Comparison of ENCODE assay signal across 10 cellular contexts in genomic region chr18:8661754-8662573, GRCh38. TPM values are rescaled to one million over a fixed set of nuclear protein-coding genes. Genes with fewer than 3 reads are reported as not detected.
DNase-seq lines count a peak whose midpoint lies in the region; ATAC-seq lines count a peak whose summit lies in the region.
"Had no signal": no experiment of that assay in that cellular context is flagged by ENCODE, and none has a peak within 500 bp of the region (broad histone marks: within the 10 kb centered on the region; RNA-seq: fewer than 3 reads in every experiment).

No MANE protein-coding gene starts in this region.

- H3K27ac ChIP-seq in ACC112 (ENCODE audit: low read depth, low read length), result no peak overlapping the region

- no peak for ATAC-seq in HG03354 (IDR thresholded peaks at IDR 0.05; ENCODE audit: poor library complexity, severe bottlenecking, unreplicated experiment)
- ATAC-seq in GM18520 (IDR thresholded peaks at IDR 0.05; ENCODE audit: unreplicated experiment), result no peak
- no peak for ATAC-seq in HG03432 (IDR thresholded peaks at IDR 0.05; ENCODE audit: unreplicated experiment)

- H3K27me3 ChIP-seq in ACC112 (ENCODE audit: insufficient read depth, low read length), result no peaks in the 10 kb centered on the region
- H3K27me3 ChIP-seq in iPS-15b (ENCODE audit: control insufficient read depth, insufficient read depth, low read length), result no peaks in the 10 kb centered on the region
- H3K27me3 ChIP-seq: dorsolateral prefrontal cortex had no signal

- CTCF ChIA-PET in activated CD4-positive, alpha-beta T cell treated with anti-CD3 and anti-CD28 coated beads, Interleukin-2, amount 10 ng/mL, durations not matched to agents 7 days and 5 days (lab: Charles Lee), result interaction anchor here (0.6 to 1.0 kb wide), 2 partner anchors 9 to 31 kb away, joined by 3 read pairs; no protein-coding TSS in a partner anchor

- POLR2A ChIA-PET in activated CD4-positive, alpha-beta T cell treated with anti-CD3 and anti-CD28 coated beads, Interleukin-2, amount 10 ng/mL, durations not matched to agents 7 days and 5 days (lab: Charles Lee), result no interaction called here

- H3K9ac ChIP-seq in iPS-15b (ENCODE audit: low read depth, low read length), result no peak overlapping the region

- H3K4me3 Mint-ChIP-seq in activated CD4-positive, alpha-beta T cell treated with anti-CD3 and anti-CD28 coated beads, Interleukin-2, amount 10 ng/mL, durations not matched to agents 7 days and 5 days, result no peak overlapping the region
- H3K4me3 Mint-ChIP-seq: T-helper 1 cell treated with Interleukin-12 subunit alpha and Interleukin-12 subunit beta and Interleukin-4 antibody, amounts not matched to agents 30 μg/mL and 1 μg/mL, for 36 hours had no signal

- H3K4me3 ChIP-seq in ACC112 (ENCODE audit: low read depth, low read length), result no peak overlapping the region
- H3K4me3 ChIP-seq in iPS-15b (ENCODE audit: low read depth, low read length), result peak overlapping the region; percentile 28

- H3K36me3 ChIP-seq in ACC112 (ENCODE audit: insufficient read depth, low read length) (no peaks in the 10 kb centered on the region), iPS-15b (ENCODE audit: control insufficient read depth, insufficient read depth, low read length) (no peaks in the 10 kb centered on the region)

- H3K9me3 ChIP-seq in iPS-15b (ENCODE audit: control insufficient read depth, insufficient read depth, low read length), result no peaks in the 10 kb centered on the region

- H3K27me3 Mint-ChIP-seq in activated CD4-positive, alpha-beta T cell treated with anti-CD3 and anti-CD28 coated beads, Interleukin-2, amount 10 ng/mL, durations not matched to agents 7 days and 5 days, result peaks cover 1% of the 10 kb centered on the region

- DNase-seq in NAMALWA (ENCODE audit: low spot score) (peak; percentile 15), RPMI7951 (ENCODE audit: low read depth) (peak; percentile 42)
- DNase-seq in activated CD4-positive, alpha-beta T cell treated with anti-CD3 and anti-CD28 coated beads, Interleukin-2, amount 10 ng/mL, durations not matched to agents 7 days and 5 days, result no peak

- peaks cover 2% of the 10 kb centered on the region for H3K4me1 Mint-ChIP-seq in activated CD4-positive, alpha-beta T cell treated with anti-CD3 and anti-CD28 coated beads, Interleukin-2, amount 10 ng/mL, durations not matched to agents 7 days and 5 days

- H3K9me3 Mint-ChIP-seq in activated CD4-positive, alpha-beta T cell treated with anti-CD3 and anti-CD28 coated beads, Interleukin-2, amount 10 ng/mL, durations not matched to agents 7 days and 5 days, result no peaks in the 10 kb centered on the region
- H3K9me3 Mint-ChIP-seq: T-helper 1 cell treated with Interleukin-12 subunit alpha and Interleukin-12 subunit beta and Interleukin-4 antibody, amounts not matched to agents 30 μg/mL and 1 μg/mL, for 36 hours had no signal

- no peaks in the 10 kb centered on the region for H3K79me2 ChIP-seq in ACC112 (ENCODE audit: control insufficient read depth, insufficient read depth, low read length, unreplicated experiment)

- H3K27ac Mint-ChIP-seq in activated CD4-positive, alpha-beta T cell treated with anti-CD3 and anti-CD28 coated beads, Interleukin-2, amount 10 ng/mL, durations not matched to agents 7 days and 5 days, result no peak overlapping the region
- H3K27ac Mint-ChIP-seq: T-helper 1 cell treated with Interleukin-12 subunit alpha and Interleukin-12 subunit beta and Interleukin-4 antibody, amounts not matched to agents 30 μg/mL and 1 μg/mL, for 36 hours had no signal

- H3K36me3 Mint-ChIP-seq in activated CD4-positive, alpha-beta T cell treated with anti-CD3 and anti-CD28 coated beads, Interleukin-2, amount 10 ng/mL, durations not matched to agents 7 days and 5 days (ENCODE audit: low read depth), result no peaks in the 10 kb centered on the region

- peak overlapping the region; percentile 21 for H2AFZ ChIP-seq in ACC112 (ENCODE audit: low read length, unreplicated experiment)

- H3K4me1 ChIP-seq in ACC112 (ENCODE audit: control insufficient read depth, insufficient read depth, low read length, unreplicated experiment) (peaks cover 28% of the 10 kb centered on the region), iPS-15b (ENCODE audit: control insufficient read depth, insufficient read depth, low read length) (peaks cover 24% of the 10 kb centered on the region)

RNA-seq across cellular contexts. Expression of gene MTCL1, which starts 43.4 kb away (rescaled TPM):
- total RNA-seq in RPMI7951 (2014; rRNA removed; shearing (Covaris generic)), result 7.6 and 9.3 TPM in 2 replicates
- total RNA-seq in activated CD4-positive, alpha-beta T cell treated with anti-CD3 and anti-CD28 coated beads, Interleukin-2, amount 10 ng/mL, durations not matched to agents 7 days and 5 days, result 1 to 10 TPM; 1.7 to 1.8 TPM

RNA-seq across cellular contexts. Expression of gene RAB12, which starts 52.7 kb away (rescaled TPM):
- total RNA-seq in RPMI7951 (2014; rRNA removed; shearing (Covaris generic)), result 50.6 and 61.8 TPM in 2 replicates
- total RNA-seq in activated CD4-positive, alpha-beta T cell treated with anti-CD3 and anti-CD28 coated beads, Interleukin-2, amount 10 ng/mL, durations not matched to agents 7 days and 5 days, result 10 to 100 TPM; 13.5 to 15.4 TPM
